3 cellular contexts compared by ENCODE assay signal in genomic region chr11:25309818-25310217, GRCh38.
"Had no signal": no experiment of that assay in that cellular context is flagged by ENCODE, and none has a peak within 500 bp of the region (broad histone marks: within the 10 kb centered on the region; RNA-seq: fewer than 3 reads in every experiment).

No MANE protein-coding gene starts in this region.

- ATAC-seq: GM12878 had no signal

- DNase-seq: GDM1, GF-D8 had no signal

- H3K4me3 ChIP-seq: GM12878 had no signal
